In genomic region chr10:88898727-88899126, GRCh38 we compare ENCODE assay signal across 1 cellular context.
TF ChIP-seq lines count a peak whose summit lies in the region.

No MANE protein-coding gene starts in this region.

TF ChIP-seq in H1, 55 proteins besides CTCF, POLR2A, EP300 and RAD21:
- 0 out of 2 replicates have a peak, but pooled peaks have one; percentile 27 for TF ChIP-seq YY1 (IDR thresholded peaks at IDR 0.05; ENCODE audit: low read depth, low read length)
- no peak for TF ChIP-seq TEAD4 (IDR thresholded peaks at IDR 0.05; ENCODE audit: low read depth, low read length)
- no peak for TF ChIP-seq BRCA1 (IDR thresholded peaks at IDR 0.05; ENCODE audit: low read depth, low read length)
- TF ChIP-seq SRF (IDR thresholded peaks at IDR 0.05; ENCODE audit: low read depth, low read length) = no peak
- TF ChIP-seq ASH2L (IDR thresholded peaks at IDR 0.05; ENCODE audit: low read length) = no peak
- no peak for TF ChIP-seq SP2 (IDR thresholded peaks at IDR 0.05; ENCODE audit: low read length)
- TF ChIP-seq CTBP2 (IDR thresholded peaks at IDR 0.05; ENCODE audit: borderline replicate concordance, insufficient read depth, insufficient read length, low read length) = no peak
TF ChIP-seq in H1: peak in this region for 1.
